9 cellular contexts compared by ENCODE assay signal in the genomic region with DNA sequence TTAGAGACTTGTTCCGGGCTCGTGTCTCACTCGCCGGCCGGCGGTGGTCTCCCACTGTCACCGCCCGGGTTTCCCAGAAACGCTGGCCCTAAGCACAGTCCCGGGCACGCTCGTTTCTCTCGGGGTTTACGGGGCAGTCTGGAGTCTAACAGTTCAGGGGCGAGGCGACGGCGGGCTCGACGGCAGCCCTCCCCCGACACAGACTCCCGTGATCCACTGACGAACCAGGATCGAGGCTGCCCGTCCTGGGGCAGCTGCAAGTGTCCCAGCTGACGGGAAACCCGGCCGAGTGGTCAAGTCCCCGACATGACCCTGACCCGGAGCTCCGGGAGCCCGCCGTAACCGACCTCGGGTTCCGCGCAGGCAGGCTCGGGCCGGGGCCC. TPM values are rescaled to one million over a fixed set of nuclear protein-coding genes. Genes with fewer than 3 reads are reported as not detected.
DNase-seq lines count a peak whose midpoint lies in the region; ATAC-seq, FAIRE-seq and TF ChIP-seq lines count a peak whose summit lies in the region.
"Had no signal": no experiment of that assay in that cellular context is flagged by ENCODE, and none has a peak within 500 bp of the region (broad histone marks: within the 10 kb centered on the region; RNA-seq: fewer than 3 reads in every experiment).

No MANE protein-coding gene starts in this region.

- 0 to 3% methylated on average over 2 to 6 of the region's 39 CpGs for WGBS in thyroid gland, 2 donors

- peaks cover 0 to 5% of the 10 kb centered on the region in 2 donors for H3K36me3 ChIP-seq in kidney (ENCODE audit: control insufficient read depth in 1 of 2, insufficient read depth in 2 of 2, low read length in 2 of 2)
- no peaks in the 10 kb centered on the region for H3K36me3 ChIP-seq in thyroid gland

- H3K4me3 Mint-ChIP-seq in activated naive CD8-positive, alpha-beta T cell, result peak overlapping the region; percentile 90

- peak overlapping the region; percentile 13 to 91 for H3K9ac ChIP-seq in kidney (ENCODE audit: low read length in 2 of 2)

- no peaks in the 10 kb centered on the region for H3K27me3 ChIP-seq in thyroid gland

- in situ Hi-C loops in KBM-7 (cut with MboI; ENCODE audit: low pct_unique_long_range_greater_than_20kb, low sequenced_read_pairs), result no loop called here

- H3K4me3 ChIP-seq in GM12864 (ENCODE audit: low read depth, low read length) (peak overlapping the region; percentile 99), kidney (ENCODE audit: low read length in 2 of 2) (peak overlapping the region; percentile 70 to 87), thyroid gland (replicated peaks in 1 of 3) (peak overlapping the region; percentile 79 to 98 (median 85))

- no peak for TF ChIP-seq POLR2A in thyroid gland (IDR thresholded peaks at IDR 0.05)

- intact Hi-C loops in kidney (cut with DNase I) (no loop called here), thyroid gland (cut with DNase I) (loop anchor here (10.0 kb wide), 1 partner anchor 52 kb away; a partner anchor contains a TSS)

- H3K9me3 Mint-ChIP-seq in activated naive CD8-positive, alpha-beta T cell (ENCODE audit: low read depth), result no peaks in the 10 kb centered on the region

- peak overlapping the region; percentile 81 for H3K27ac Mint-ChIP-seq in activated naive CD8-positive, alpha-beta T cell

- no peaks in the 10 kb centered on the region for H3K27me3 Mint-ChIP-seq in activated naive CD8-positive, alpha-beta T cell

- H3K9me3 ChIP-seq in kidney (ENCODE audit: control insufficient read depth in 1 of 2, low read length in 2 of 2), result no peaks in the 10 kb centered on the region
- H3K9me3 ChIP-seq in thyroid gland, result no peaks in the 10 kb centered on the region

- H3K27ac ChIP-seq in kidney (ENCODE audit: low read depth in 2 of 2, low read length in 2 of 2) (peak overlapping the region; percentile 51 to 52), thyroid gland (peak overlapping the region in 2 of 3 donors; percentile 45 to 47)

- DNase-seq in GM12864 (ENCODE audit: low read depth), result no peak
- DNase-seq in kidney, result peak; percentile 81
- DNase-seq in thyroid gland, result no peak
- DNase-seq in ureter (ENCODE audit: low spot score), result no peak
- DNase-seq in activated effector memory CD4-positive, alpha-beta T cell treated with anti-CD3 and anti-CD28 coated beads, Interleukin-2, amount 50 U/mL, for 16 hours, result no peak
- DNase-seq in KBM-7, result no peak

- peaks cover 2% of the 10 kb centered on the region for H3K36me3 Mint-ChIP-seq in activated naive CD8-positive, alpha-beta T cell

- no peak for TF ChIP-seq CTCF in GM12864 (IDR thresholded peaks at IDR 0.05; ENCODE audit: low read depth, low read length, missing control alignments)
- TF ChIP-seq CTCF in kidney (IDR thresholded peaks at IDR 0.05; ENCODE audit: borderline replicate concordance, extremely low read depth, insufficient read depth), result no peak
- no peak for TF ChIP-seq CTCF in thyroid gland (IDR thresholded peaks at IDR 0.05)

- no peak for FAIRE-seq in kidney (lab: Jason Lieb, UNC)

- ATAC-seq in HG03025 (IDR thresholded peaks at IDR 0.05; ENCODE audit: low FRiP score, unreplicated experiment), result peak; percentile 20

- H3K4me1 ChIP-seq in kidney (ENCODE audit: control insufficient read depth in 1 of 2, insufficient read depth in 1 of 2, low read depth in 1 of 2, low read length in 2 of 2), result peaks cover 25 to 29% of the 10 kb centered on the region in 2 donors
- H3K4me1 ChIP-seq in thyroid gland, result peaks cover 29 to 34% of the 10 kb centered on the region in 2 donors

- H3K4me1 Mint-ChIP-seq in activated naive CD8-positive, alpha-beta T cell (ENCODE audit: low read depth), result peaks cover 37% of the 10 kb centered on the region

RNA-seq across cellular contexts. Expression of a gene that starts 0.5 kb away (rescaled TPM):
- total RNA-seq in kidney (56.6 TPM), thyroid gland (10 to 100 TPM; 33.0 to 58.4 (median 36.2) TPM), ureter (59.8 TPM)
- polyA plus RNA-seq in kidney (ENCODE audit: insufficient read depth, low read depth, low replicate concordance), result 57.4 TPM

RNA-seq across cellular contexts. Expression of a gene that starts 7.1 kb away (rescaled TPM):
- total RNA-seq in kidney (4.6 TPM), thyroid gland (1 to 10 TPM in 3 of 4 donors, under 1 TPM in 1; 0.73 to 3.2 (median 1.6) TPM), ureter (6.6 TPM)
- polyA plus RNA-seq in kidney (ENCODE audit: insufficient read depth, low read depth, low replicate concordance), result 4.6 TPM

RNA-seq across cellular contexts. Expression of a gene that starts 26.6 kb away (rescaled TPM):
- total RNA-seq in kidney (3.1 TPM), thyroid gland (under 1 TPM in 1 of 4 donors, not detected in 3; 0.83 TPM), ureter (3.4 TPM)
- polyA plus RNA-seq in kidney (ENCODE audit: insufficient read depth, low read depth, low replicate concordance), result 9.9 TPM
- total RNA-seq: RPMI7951 had no signal

RNA-seq across cellular contexts. Expression of a gene that starts 34.6 kb away (rescaled TPM):
- total RNA-seq in kidney, result 39.5 TPM
- 15.9 TPM for polyA plus RNA-seq in kidney (ENCODE audit: insufficient read depth, low read depth, low replicate concordance)
- 10 to 100 TPM; 31.6 to 51.2 (median 42.1) TPM for total RNA-seq in thyroid gland
- total RNA-seq in ureter, result 77.6 TPM

RNA-seq across cellular contexts. Expression of a gene that starts 35.3 kb away (rescaled TPM):
- 12.6 TPM for total RNA-seq in kidney
- 13.9 TPM for polyA plus RNA-seq in kidney (ENCODE audit: insufficient read depth, low read depth, low replicate concordance)
- 10 to 100 TPM; 24.0 to 41.4 (median 28.0) TPM for total RNA-seq in thyroid gland
- total RNA-seq in ureter, result 29.0 TPM
